Comparison of ENCODE assay signal across 1 cellular context in genomic region chr16:89217388-89218191, GRCh38.
TF ChIP-seq lines count a peak whose summit lies in the region.

TSS of gene ZNF778 (plus strand) at chr16:89217703. CDS start at chr16:89221128, 3,425 bp downstream.

TF ChIP-seq in HEK293, 187 proteins besides CTCF, POLR2A, EP300 and RAD21 (continued from another document):
- TF ChIP-seq, protein P1, sequence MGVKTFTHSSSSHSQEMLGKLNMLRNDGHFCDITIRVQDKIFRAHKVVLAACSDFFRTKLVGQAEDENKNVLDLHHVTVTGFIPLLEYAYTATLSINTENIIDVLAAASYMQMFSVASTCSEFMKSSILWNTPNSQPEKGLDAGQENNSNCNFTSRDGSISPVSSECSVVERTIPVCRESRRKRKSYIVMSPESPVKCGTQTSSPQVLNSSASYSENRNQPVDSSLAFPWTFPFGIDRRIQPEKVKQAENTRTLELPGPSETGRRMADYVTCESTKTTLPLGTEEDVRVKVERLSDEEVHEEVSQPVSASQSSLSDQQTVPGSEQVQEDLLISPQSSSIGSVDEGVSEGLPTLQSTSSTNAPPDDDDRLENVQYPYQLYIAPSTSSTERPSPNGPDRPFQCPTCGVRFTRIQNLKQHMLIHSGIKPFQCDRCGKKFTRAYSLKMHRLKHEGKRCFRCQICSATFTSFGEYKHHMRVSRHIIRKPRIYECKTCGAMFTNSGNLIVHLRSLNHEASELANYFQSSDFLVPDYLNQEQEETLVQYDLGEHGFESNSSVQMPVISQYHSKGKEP (tag by site-specific recombination; IDR thresholded peaks at IDR 0.05) = no peak
- TF ChIP-seq ZNF138 (tag by site-specific recombination; IDR thresholded peaks at IDR 0.05; ENCODE audit: borderline replicate concordance) = no peak
- TF ChIP-seq ZNF214 (tag by site-specific recombination; IDR thresholded peaks at IDR 0.05; ENCODE audit: borderline replicate concordance) = no peak
- peak; percentile 52 for TF ChIP-seq ZFHX2 (tag by site-specific recombination; conservative IDR thresholded peaks at IDR 0.05)
- no peak for TF ChIP-seq ZNF266 (tag by site-specific recombination; IDR thresholded peaks at IDR 0.05; ENCODE audit: low read depth)
- TF ChIP-seq YY2 (tag by site-specific recombination; IDR thresholded peaks at IDR 0.05) = no peak
- TF ChIP-seq KLF7 (tag by site-specific recombination; IDR thresholded peaks at IDR 0.05; ENCODE audit: borderline replicate concordance) = no peak; the same call in 1 of the 2 replicates
- TF ChIP-seq ZNF175 (tag by site-specific recombination; IDR thresholded peaks at IDR 0.05) = no peak
- TF ChIP-seq SCRT2 (tag by site-specific recombination; IDR thresholded peaks at IDR 0.05) = no peak
- no peak for TF ChIP-seq ZNF596 (tag by site-specific recombination; IDR thresholded peaks at IDR 0.05)
- TF ChIP-seq, protein P2, sequence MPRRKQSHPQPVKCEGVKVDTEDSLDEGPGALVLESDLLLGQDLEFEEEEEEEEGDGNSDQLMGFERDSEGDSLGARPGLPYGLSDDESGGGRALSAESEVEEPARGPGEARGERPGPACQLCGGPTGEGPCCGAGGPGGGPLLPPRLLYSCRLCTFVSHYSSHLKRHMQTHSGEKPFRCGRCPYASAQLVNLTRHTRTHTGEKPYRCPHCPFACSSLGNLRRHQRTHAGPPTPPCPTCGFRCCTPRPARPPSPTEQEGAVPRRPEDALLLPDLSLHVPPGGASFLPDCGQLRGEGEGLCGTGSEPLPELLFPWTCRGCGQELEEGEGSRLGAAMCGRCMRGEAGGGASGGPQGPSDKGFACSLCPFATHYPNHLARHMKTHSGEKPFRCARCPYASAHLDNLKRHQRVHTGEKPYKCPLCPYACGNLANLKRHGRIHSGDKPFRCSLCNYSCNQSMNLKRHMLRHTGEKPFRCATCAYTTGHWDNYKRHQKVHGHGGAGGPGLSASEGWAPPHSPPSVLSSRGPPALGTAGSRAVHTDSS (tag by site-specific recombination; IDR thresholded peaks at IDR 0.05) = no peak
- 0 out of 2 replicates have a peak, but pooled peaks have one; percentile 27 for TF ChIP-seq EGR2 (tag by site-specific recombination; IDR thresholded peaks at IDR 0.05; ENCODE audit: low read depth)
- TF ChIP-seq ZNF112 (tag by site-specific recombination; IDR thresholded peaks at IDR 0.05) = no peak
- no peak for TF ChIP-seq TCF7L2 (IDR thresholded peaks at IDR 0.05; ENCODE audit: borderline replicate concordance, low read depth, low read length)
- TF ChIP-seq ZNF449 (tag by site-specific recombination; IDR thresholded peaks at IDR 0.05) = peak; percentile 92
- no peak for TF ChIP-seq ZNF791 (tag by site-specific recombination; IDR thresholded peaks at IDR 0.05)
- no peak for TF ChIP-seq ZNF510 (tag by site-specific recombination; IDR thresholded peaks at IDR 0.05; ENCODE audit: insufficient replicate concordance)
- no peak for TF ChIP-seq ZNF549 (tag by site-specific recombination; IDR thresholded peaks at IDR 0.05)
- TF ChIP-seq ZBTB1 (tag by site-specific recombination; IDR thresholded peaks at IDR 0.05) = no peak
- TF ChIP-seq ZNF664 (tag by site-specific recombination; IDR thresholded peaks at IDR 0.05) = no peak
- no peak for TF ChIP-seq OSR2 (tag by site-specific recombination; IDR thresholded peaks at IDR 0.05)
- TF ChIP-seq PATZ1 (tag by site-specific recombination; IDR thresholded peaks at IDR 0.05) = peak; percentile 50
- no peak for TF ChIP-seq ZNF174 (tag by site-specific recombination; IDR thresholded peaks at IDR 0.05)
- TF ChIP-seq, protein P3, sequence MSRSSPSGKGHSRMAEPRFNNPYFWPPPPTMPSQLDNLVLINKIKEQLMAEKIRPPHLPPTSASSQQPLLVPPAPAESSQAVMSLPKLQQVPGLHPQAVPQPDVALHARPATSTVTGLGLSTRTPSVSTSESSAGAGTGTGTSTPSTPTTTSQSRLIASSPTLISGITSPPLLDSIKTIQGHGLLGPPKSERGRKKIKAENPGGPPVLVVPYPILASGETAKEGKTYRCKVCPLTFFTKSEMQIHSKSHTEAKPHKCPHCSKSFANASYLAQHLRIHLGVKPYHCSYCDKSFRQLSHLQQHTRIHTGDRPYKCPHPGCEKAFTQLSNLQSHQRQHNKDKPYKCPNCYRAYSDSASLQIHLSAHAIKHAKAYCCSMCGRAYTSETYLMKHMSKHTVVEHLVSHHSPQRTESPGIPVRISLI (tag by site-specific recombination; IDR thresholded peaks at IDR 0.05) = no peak
- no peak for TF ChIP-seq HOXA7 (CRISPR knock-in tag; IDR thresholded peaks at IDR 0.05; ENCODE audit: borderline replicate concordance)
- no peak for TF ChIP-seq ZNF561 (tag by site-specific recombination; IDR thresholded peaks at IDR 0.05; ENCODE audit: borderline replicate concordance)
- peak; percentile 48; the same call in 1 of the 2 replicates for TF ChIP-seq ZNF600 (tag by site-specific recombination; IDR thresholded peaks at IDR 0.05)
- peak; percentile 39; the same call in 1 of the 2 replicates for TF ChIP-seq REPIN1 (tag by site-specific recombination; IDR thresholded peaks at IDR 0.05; ENCODE audit: low read depth)
- TF ChIP-seq ZNF433 (tag by site-specific recombination; IDR thresholded peaks at IDR 0.05; ENCODE audit: low read depth) = no peak
- peak; percentile 90 for TF ChIP-seq ZNF580 (tag by site-specific recombination; IDR thresholded peaks at IDR 0.05)
- no peak for TF ChIP-seq ZNF544 (tag by site-specific recombination; IDR thresholded peaks at IDR 0.05)
- TF ChIP-seq ZNF211 (tag by site-specific recombination; IDR thresholded peaks at IDR 0.05; ENCODE audit: low read depth) = no peak
- TF ChIP-seq ZNF623 (tag by site-specific recombination; IDR thresholded peaks at IDR 0.05) = no peak
- TF ChIP-seq SP2 (tag by site-specific recombination; IDR thresholded peaks at IDR 0.05) = peak; percentile 89
- TF ChIP-seq PRDM10 (tag by site-specific recombination; IDR thresholded peaks at IDR 0.05) = peak; percentile 58; the same call in 1 of the 2 replicates
- no peak for TF ChIP-seq ZNF24 (tag by site-specific recombination; IDR thresholded peaks at IDR 0.05)
- TF ChIP-seq BCL6B (tag by site-specific recombination; IDR thresholded peaks at IDR 0.05) = no peak
- TF ChIP-seq KLF16 (tag by site-specific recombination; IDR thresholded peaks at IDR 0.05) = peak; percentile 85
- TF ChIP-seq ZNF16 (tag by site-specific recombination; IDR thresholded peaks at IDR 0.05; ENCODE audit: low read depth) = no peak
- TF ChIP-seq ZNF645 (tag by site-specific recombination; IDR thresholded peaks at IDR 0.05) = no peak
- TF ChIP-seq SCRT1 (tag by site-specific recombination; IDR thresholded peaks at IDR 0.05; ENCODE audit: borderline replicate concordance) = no peak
- TF ChIP-seq, protein P4, sequence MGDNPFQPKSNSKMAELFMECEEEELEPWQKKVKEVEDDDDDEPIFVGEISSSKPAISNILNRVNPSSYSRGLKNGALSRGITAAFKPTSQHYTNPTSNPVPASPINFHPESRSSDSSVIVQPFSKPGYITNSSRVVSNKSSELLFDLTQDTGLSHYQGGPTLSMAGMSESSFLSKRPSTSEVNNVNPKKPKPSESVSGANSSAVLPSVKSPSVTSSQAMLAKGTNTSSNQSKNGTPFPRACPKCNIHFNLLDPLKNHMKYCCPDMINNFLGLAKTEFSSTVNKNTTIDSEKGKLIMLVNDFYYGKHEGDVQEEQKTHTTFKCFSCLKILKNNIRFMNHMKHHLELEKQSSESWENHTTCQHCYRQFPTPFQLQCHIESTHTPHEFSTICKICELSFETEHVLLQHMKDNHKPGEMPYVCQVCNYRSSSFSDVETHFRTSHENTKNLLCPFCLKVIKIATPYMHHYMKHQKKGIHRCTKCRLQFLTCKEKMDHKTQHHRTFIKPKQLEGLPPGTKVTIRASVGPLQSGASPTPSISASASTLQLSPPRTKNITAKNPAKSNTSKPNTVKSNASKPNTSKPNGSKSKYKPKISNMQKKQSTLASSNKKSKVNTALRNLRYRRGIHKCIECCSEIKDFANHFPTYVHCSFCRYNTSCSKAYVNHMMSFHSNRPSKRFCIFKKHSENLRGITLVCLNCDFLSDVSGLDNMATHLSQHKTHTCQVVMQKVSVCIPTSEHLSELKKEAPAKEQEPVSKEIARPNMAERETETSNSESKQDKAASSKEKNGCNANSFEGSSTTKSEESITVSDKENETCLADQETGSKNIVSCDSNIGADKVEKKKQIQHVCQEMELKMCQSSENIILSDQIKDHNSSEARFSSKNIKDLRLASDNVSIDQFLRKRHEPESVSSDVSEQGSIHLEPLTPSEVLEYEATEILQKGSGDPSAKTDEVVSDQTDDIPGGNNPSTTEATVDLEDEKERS (tag by site-specific recombination; IDR thresholded peaks at IDR 0.05) = no peak
- TF ChIP-seq GLIS1 (tag by site-specific recombination; IDR thresholded peaks at IDR 0.05) = no peak
- TF ChIP-seq GLI2 (tag by site-specific recombination; IDR thresholded peaks at IDR 0.05; ENCODE audit: borderline replicate concordance, low read depth) = no peak
- no peak for TF ChIP-seq ZNF555 (tag by site-specific recombination; conservative IDR thresholded peaks at IDR 0.05)
- no peak for TF ChIP-seq ZNF133 (tag by site-specific recombination; IDR thresholded peaks at IDR 0.05)
- no peak for TF ChIP-seq ZNF768 (tag by site-specific recombination; IDR thresholded peaks at IDR 0.05)
TF ChIP-seq in HEK293: peak in this region for 44.
